Comparison of ENCODE assay signal across 19 cellular contexts in genomic region chr16:89466920-89467319, GRCh38. TPM values are rescaled to one million over a fixed set of nuclear protein-coding genes. Genes with fewer than 3 reads are reported as not detected.
DNase-seq lines count a peak whose midpoint lies in the region; ATAC-seq and TF ChIP-seq lines count a peak whose summit lies in the region.
"Had no signal": no experiment of that assay in that cellular context is flagged by ENCODE, and none has a peak within 500 bp of the region (broad histone marks: within the 10 kb centered on the region; RNA-seq: fewer than 3 reads in every experiment).

No MANE protein-coding gene starts in this region.

- POLR2A ChIA-PET in WTC11 (lab: Charles Lee) = interaction anchor here (1.4 kb wide), 1 partner anchor 8 kb away, joined by 4 read pairs; no protein-coding TSS in a partner anchor

- peak overlapping the region; percentile 72 for H3K27ac Mint-ChIP-seq in activated naive CD8-positive, alpha-beta T cell
- H3K27ac Mint-ChIP-seq in activated naive CD8-positive, alpha-beta T cell treated with anti-CD3 and anti-CD28 coated beads, Interleukin-2, amount 50 U/mL, for 24 hours = no peak overlapping the region
- H3K27ac Mint-ChIP-seq in WTC11 = peak overlapping the region; percentile 93
- H3K27ac Mint-ChIP-seq in stimulated activated effector memory CD8-positive, alpha-beta T cell treated with anti-CD3 and anti-CD28 coated beads, Interleukin-12 subunit alpha, Interleukin-12 subunit beta, amount 100 ng/mL, for 72 hours = peak overlapping the region; percentile 74
- H3K27ac Mint-ChIP-seq: B cell had no signal

- no peaks in the 10 kb centered on the region for H3K9me3 ChIP-seq in mucosa of descending colon

- H3K27me3 Mint-ChIP-seq in activated naive CD8-positive, alpha-beta T cell = no peaks in the 10 kb centered on the region
- H3K27me3 Mint-ChIP-seq in activated naive CD8-positive, alpha-beta T cell treated with anti-CD3 and anti-CD28 coated beads, Interleukin-2, amount 50 U/mL, for 24 hours = no peaks in the 10 kb centered on the region
- H3K27me3 Mint-ChIP-seq in WTC11 (ENCODE audit: low read depth) = no peaks in the 10 kb centered on the region
- H3K27me3 Mint-ChIP-seq: B cell had no signal

- no peak overlapping the region for H3K4me3 ChIP-seq in mucosa of descending colon

- TF ChIP-seq CTCF in WTC11 (IDR thresholded peaks at IDR 0.05) (no peak), mucosa of descending colon (IDR thresholded peaks at IDR 0.05) (no peak)

- intact Hi-C loops in mucosa of descending colon (cut with DNase I, micrococcal nuclease) (no loop called here), Right ventricle myocardium inferior (cut with DNase I) (no loop called here)

- H3K4me1 Mint-ChIP-seq in activated naive CD8-positive, alpha-beta T cell (ENCODE audit: low read depth) = peaks cover 72% of the 10 kb centered on the region
- peaks cover 66% of the 10 kb centered on the region for H3K4me1 Mint-ChIP-seq in activated naive CD8-positive, alpha-beta T cell treated with anti-CD3 and anti-CD28 coated beads, Interleukin-2, amount 50 U/mL, for 24 hours
- peaks cover 33% of the 10 kb centered on the region for H3K4me1 Mint-ChIP-seq in WTC11
- H3K4me1 Mint-ChIP-seq in stimulated activated effector memory CD8-positive, alpha-beta T cell treated with anti-CD3 and anti-CD28 coated beads, Interleukin-12 subunit alpha, Interleukin-12 subunit beta, amount 100 ng/mL, for 72 hours = peaks cover 52% of the 10 kb centered on the region

- H3K4me3 Mint-ChIP-seq in activated naive CD8-positive, alpha-beta T cell = peak overlapping the region; percentile 44
- no peak overlapping the region for H3K4me3 Mint-ChIP-seq in activated naive CD8-positive, alpha-beta T cell treated with anti-CD3 and anti-CD28 coated beads, Interleukin-2, amount 50 U/mL, for 24 hours
- no peak overlapping the region for H3K4me3 Mint-ChIP-seq in WTC11
- no peak overlapping the region for H3K4me3 Mint-ChIP-seq in stimulated activated effector memory CD8-positive, alpha-beta T cell treated with anti-CD3 and anti-CD28 coated beads, Interleukin-12 subunit alpha, Interleukin-12 subunit beta, amount 100 ng/mL, for 72 hours
- H3K4me3 Mint-ChIP-seq: B cell had no signal

- no peaks in the 10 kb centered on the region for H3K9me3 Mint-ChIP-seq in activated naive CD8-positive, alpha-beta T cell (ENCODE audit: low read depth)
- H3K9me3 Mint-ChIP-seq in activated naive CD8-positive, alpha-beta T cell treated with anti-CD3 and anti-CD28 coated beads, Interleukin-2, amount 50 U/mL, for 24 hours = no peaks in the 10 kb centered on the region
- H3K9me3 Mint-ChIP-seq in WTC11 = no peaks in the 10 kb centered on the region
- no peaks in the 10 kb centered on the region for H3K9me3 Mint-ChIP-seq in stimulated activated effector memory CD8-positive, alpha-beta T cell treated with anti-CD3 and anti-CD28 coated beads, Interleukin-12 subunit alpha, Interleukin-12 subunit beta, amount 100 ng/mL, for 72 hours

- DNase-seq in activated naive CD8-positive, alpha-beta T cell treated with anti-CD3 and anti-CD28 coated beads, Interleukin-2, amount 50 U/mL, for 24 hours = no peak
- DNase-seq in WTC11 (ENCODE audit: low spot score) (no peak), mucosa of descending colon (no peak), Right ventricle myocardium inferior (ENCODE audit: missing footprints) (no peak)
- DNase-seq in stimulated activated effector memory CD8-positive, alpha-beta T cell treated with anti-CD3 and anti-CD28 coated beads, Interleukin-12 subunit alpha, Interleukin-12 subunit beta, amount 100 ng/mL, for 72 hours (ENCODE audit: low spot score in 2 of 2) = no peak
- DNase-seq in effector CD4-positive, alpha-beta T cell = no peak
- DNase-seq: ACHN, EL, HCEC 1CT, IMR-90, Kasumi-1, NCI-H1105 treated with DMSO at 0.1 percent for 48 hours, NCI-H187 treated with DMSO at 0.1 percent for 48 hours, NCI-H2171, NCI-H774, Right ventricle myocardium superior had no signal

- no peaks in the 10 kb centered on the region for H3K36me3 ChIP-seq in mucosa of descending colon (ENCODE audit: low read depth)

- no peaks in the 10 kb centered on the region for H3K36me3 Mint-ChIP-seq in activated naive CD8-positive, alpha-beta T cell
- peaks cover 11% of the 10 kb centered on the region for H3K36me3 Mint-ChIP-seq in activated naive CD8-positive, alpha-beta T cell treated with anti-CD3 and anti-CD28 coated beads, Interleukin-2, amount 50 U/mL, for 24 hours (ENCODE audit: low read depth)
- H3K36me3 Mint-ChIP-seq in WTC11 = peaks cover 4% of the 10 kb centered on the region; the same call in 1 of the 2 replicates
- peaks cover 11% of the 10 kb centered on the region for H3K36me3 Mint-ChIP-seq in stimulated activated effector memory CD8-positive, alpha-beta T cell treated with anti-CD3 and anti-CD28 coated beads, Interleukin-12 subunit alpha, Interleukin-12 subunit beta, amount 100 ng/mL, for 72 hours

- no peak for ATAC-seq in activated naive CD8-positive, alpha-beta T cell treated with anti-CD3 and anti-CD28 coated beads, Interleukin-2, amount 50 U/mL, for 24 hours
- ATAC-seq in WTC11 (no peak), mucosa of descending colon (peak; percentile 72), Right ventricle myocardium inferior (no peak), GM18498 (IDR thresholded peaks at IDR 0.05; ENCODE audit: unreplicated experiment) (no peak)
- ATAC-seq in stimulated activated effector memory CD8-positive, alpha-beta T cell treated with anti-CD3 and anti-CD28 coated beads, Interleukin-12 subunit alpha, Interleukin-12 subunit beta, amount 100 ng/mL, for 72 hours = no peak

- H3K4me1 ChIP-seq in mucosa of descending colon (ENCODE audit: low read depth) = peaks cover 35% of the 10 kb centered on the region

- CTCF ChIA-PET in WTC11 (lab: Charles Lee) = interaction anchor here (0.8 to 1.1 kb wide), 2 partner anchors 90 to 158 kb away, joined by 3 to 4 read pairs; no protein-coding TSS in a partner anchor

TF ChIP-seq in WTC11, 78 proteins besides CTCF, POLR2A, EP300 and RAD21 (continues in another document):
- TF ChIP-seq E2F5 (CRISPR knock-in tag; IDR thresholded peaks at IDR 0.05) (no peak), NFE2L1 (CRISPR knock-in tag; IDR thresholded peaks at IDR 0.05) (no peak), CDX4 (CRISPR knock-in tag; IDR thresholded peaks at IDR 0.05; ENCODE audit: borderline replicate concordance) (no peak), GABPB1 (CRISPR knock-in tag; IDR thresholded peaks at IDR 0.05) (no peak), SMAD3 (CRISPR knock-in tag; IDR thresholded peaks at IDR 0.05; ENCODE audit: borderline replicate concordance) (no peak), NR2C2 (CRISPR knock-in tag; IDR thresholded peaks at IDR 0.05) (no peak), ATF1 (CRISPR knock-in tag; IDR thresholded peaks at IDR 0.05) (no peak), ZNF423 (CRISPR knock-in tag; IDR thresholded peaks at IDR 0.05) (no peak), PREB (CRISPR knock-in tag; IDR thresholded peaks at IDR 0.05; ENCODE audit: borderline replicate concordance) (no peak), ZBTB21 (CRISPR knock-in tag; IDR thresholded peaks at IDR 0.05; ENCODE audit: borderline replicate concordance) (no peak), SMAD4 (CRISPR knock-in tag; IDR thresholded peaks at IDR 0.05) (no peak), ETV6 (CRISPR knock-in tag; IDR thresholded peaks at IDR 0.05) (no peak), ZNF416 (CRISPR knock-in tag; IDR thresholded peaks at IDR 0.05) (no peak), TCF7 (CRISPR knock-in tag; IDR thresholded peaks at IDR 0.05; ENCODE audit: low read depth) (no peak)

RNA-seq across cellular contexts. Expression of gene ANKRD11, which starts 23.4 kb away (rescaled TPM):
- total RNA-seq in WTC11 (2021) (142 to 184 TPM (median 146 TPM) in 3 replicates), mucosa of descending colon (100 to 1,000 TPM; 125 to 127 (median 127) TPM), Right ventricle myocardium inferior (64.9 TPM)

RNA-seq across cellular contexts. Expression of gene SPG7, which starts 41.3 kb away (rescaled TPM):
- total RNA-seq in WTC11 (2021) = 132 to 141 TPM (median 133 TPM) in 3 replicates
- 100 to 1,000 TPM; 112 to 137 (median 121) TPM for total RNA-seq in mucosa of descending colon
- total RNA-seq in Right ventricle myocardium inferior = 96.1 TPM
